ENCODE assay signal across 14 cellular contexts in genomic region chr12:116982721-116983502, GRCh38.
DNase-seq lines count a peak whose midpoint lies in the region; ATAC-seq and TF ChIP-seq lines count a peak whose summit lies in the region.
"Had no signal": no experiment of that assay in that cellular context is flagged by ENCODE, and none has a peak within 500 bp of the region (broad histone marks: within the 10 kb centered on the region; RNA-seq: fewer than 3 reads in every experiment).

No MANE protein-coding gene starts in this region.

- no peaks in the 10 kb centered on the region for H3K27me3 ChIP-seq in tibial artery

- no peaks in the 10 kb centered on the region for H3K9me3 ChIP-seq in tibial artery

- in situ Hi-C loops in astrocyte of the cerebellum (cut with HindIII; ENCODE audit: low sequenced_read_pairs) = no loop called here

- intact Hi-C loops in tibial artery (cut with DNase I; ENCODE audit: low total_unique reads) = no loop called here

- no peak for TF ChIP-seq CTCF in astrocyte of the cerebellum (IDR thresholded peaks at IDR 0.05; ENCODE audit: low read depth, low read length, missing control alignments)
- TF ChIP-seq CTCF in tibial artery (IDR thresholded peaks at IDR 0.05) = no peak

- H3K4me3 ChIP-seq in astrocyte of the cerebellum (ENCODE audit: low read depth, low read length) (no peak overlapping the region), tibial artery (peak overlapping the region; percentile 29 to 41)

- DNase-seq in GM04504 (ENCODE audit: low read depth) (peak; percentile 32), astrocyte of the cerebellum (ENCODE audit: low read depth) (peak; percentile 35), kidney glomerular epithelial cell (lab: John Stamatoyannopoulos, UW) (peak; percentile 56), tibial artery (peak in 1 of 2 donors; percentile 70), NCI-H748 (lab: John Stamatoyannopoulos, UW; ENCODE audit: unreplicated experiment) (no peak)
- DNase-seq: activated CD4-positive, alpha-beta T cell treated with anti-CD3 and anti-CD28 coated beads, Interleukin-2, amount 10 ng/mL, durations not matched to agents 24 days and 14 days; NCI-H2029 treated with DMSO at 0.1 percent for 48 hours; stimulated activated CD4-positive, alpha-beta T cell treated with anti-CD3 and anti-CD28 coated beads, Interleukin-1b, Interleukin-23, amount 100 ng/mL, for 48 hours; T-helper 1 cell had no signal

- H3K36me3 ChIP-seq in tibial artery = peaks cover 0 to 18% (median 0%) of the 10 kb centered on the region in 3 donors

- H3K4me1 ChIP-seq in tibial artery = peaks cover 0 to 22% (median 4%) of the 10 kb centered on the region in 4 donors
- H3K4me1 ChIP-seq: parathyroid adenoma had no signal

- ATAC-seq in HG03135 (IDR thresholded peaks at IDR 0.05; ENCODE audit: unreplicated experiment) (no peak), GM18511 (IDR thresholded peaks at IDR 0.05; ENCODE audit: unreplicated experiment) (no peak)
- ATAC-seq: stimulated activated memory B cell treated with anti-CD40 and anti-IgM and Interleukin-4, amounts not matched to agents 10 μg/mL and 1 μg/mL and 100 μg/mL, for 72 hours had no signal

- peak overlapping the region; percentile 55 to 66 for H3K27ac ChIP-seq in tibial artery
- H3K27ac ChIP-seq: KMS-11, parathyroid adenoma had no signal
